ENCODE assay signal across 8 cellular contexts in genomic region chr3:184513276-184514150, GRCh38. TPM values are rescaled to one million over a fixed set of nuclear protein-coding genes. Genes with fewer than 3 reads are reported as not detected.
DNase-seq lines count a peak whose midpoint lies in the region; ATAC-seq, FAIRE-seq and TF ChIP-seq lines count a peak whose summit lies in the region.

No MANE protein-coding gene starts in this region.

- H3K27me3 Mint-ChIP-seq in activated CD4-positive, alpha-beta T cell treated with anti-CD3 and anti-CD28 coated beads, Interleukin-2, amount 10 ng/mL, durations not matched to agents 24 days and 14 days, result peaks cover 79% of the 10 kb centered on the region

- no peaks in the 10 kb centered on the region for H3K36me3 ChIP-seq in HepG2 (replicated peaks in 1 of 2; ENCODE audit: control insufficient read depth in 1 of 2, insufficient read depth in 2 of 2, low read length in 2 of 2)

- DNase-seq in NCI-H524 (lab: John Stamatoyannopoulos, UW), result peak; percentile 75 to 90
- DNase-seq in activated CD4-positive, alpha-beta T cell treated with anti-CD3 and anti-CD28 coated beads, Interleukin-2, amount 10 ng/mL, durations not matched to agents 24 days and 14 days, result peak; percentile 95
- DNase-seq in dedifferentiated amniotic fluid mesenchymal stem cell (ENCODE audit: extremely low spot score), result peak; percentile 69
- DNase-seq in HepG2 (ENCODE audit: low spot score), result peak; percentile 58
- peak; percentile 87 to 89 for DNase-seq in stimulated activated CD4-positive, alpha-beta T cell treated with anti-CD3 and anti-CD28 coated beads, Interleukin-2, amount 100 ng/mL, for 24 hours

- no peaks in the 10 kb centered on the region for H3K9me3 Mint-ChIP-seq in activated CD4-positive, alpha-beta T cell treated with anti-CD3 and anti-CD28 coated beads, Interleukin-2, amount 10 ng/mL, durations not matched to agents 24 days and 14 days

- peak; percentile 64 for FAIRE-seq in HepG2 (lab: Jason Lieb, UNC)

- H3K4me1 Mint-ChIP-seq in activated CD4-positive, alpha-beta T cell treated with anti-CD3 and anti-CD28 coated beads, Interleukin-2, amount 10 ng/mL, durations not matched to agents 24 days and 14 days, result peaks cover 8% of the 10 kb centered on the region

- TF ChIP-seq EP300 in HepG2 (IDR thresholded peaks at IDR 0.05; ENCODE audit: low read depth in 2 of 2, low read length in 2 of 2), result no peak
- TF ChIP-seq EP300 in HepG2 (CRISPR knock-in tag; IDR thresholded peaks at IDR 0.05; ENCODE audit: borderline replicate concordance), result no peak

- H3K4me3 Mint-ChIP-seq in activated CD4-positive, alpha-beta T cell treated with anti-CD3 and anti-CD28 coated beads, Interleukin-2, amount 10 ng/mL, durations not matched to agents 24 days and 14 days, result peak overlapping the region; percentile 72

- peak overlapping the region; percentile 26 to 70 (median 45); a peak in 4 of 6 replicates for H3K4me3 ChIP-seq in HepG2 (replicated peaks in 1 of 3; ENCODE audit: insufficient read depth in 1 of 3, low read depth in 2 of 3, low read length in 3 of 3)

- BruUV-seq in HepG2 (replicated peaks; lab: Mats Ljungman, UMichigan), result no TSS peak

- peaks cover 8 to 59% of the 10 kb centered on the region in 2 experiments; a peak in 4 of 5 replicates for H3K27me3 ChIP-seq in HepG2 (ENCODE audit: control insufficient read depth in 1 of 2, insufficient read depth in 2 of 2, low read length in 2 of 2)

- H2AFZ ChIP-seq in HepG2 (ENCODE audit: low read length), result no peak overlapping the region

- intact Hi-C loops in activated CD4-positive, alpha-beta T cell treated with anti-CD3 and anti-CD28 coated beads, Interleukin-2, amount 10 ng/mL, durations not matched to agents 24 days and 14 days (cut with micrococcal nuclease), result loop anchor here (1.0 to 5.0 kb wide), 4 partner anchors 31 to 143 kb away; no protein-coding TSS in a partner anchor
- intact Hi-C loops in HepG2 (cut with micrococcal nuclease; ENCODE audit: unreplicated experiment), result loop anchor here (2.0 kb wide), 3 partner anchors 45 to 143 kb away; no protein-coding TSS in a partner anchor

- no peak overlapping the region for H3K27ac Mint-ChIP-seq in activated CD4-positive, alpha-beta T cell treated with anti-CD3 and anti-CD28 coated beads, Interleukin-2, amount 10 ng/mL, durations not matched to agents 24 days and 14 days

- TF ChIP-seq CTCF in 22Rv1 (IDR thresholded peaks at IDR 0.05), result peak; percentile 93
- TF ChIP-seq CTCF in HepG2 (CRISPR knock-in tag; IDR thresholded peaks at IDR 0.05), result peak; percentile 92

- 3% methylated on average over 16 of the region's 69 CpGs for WGBS in HepG2 (ENCODE audit: low lambda C conversion rate)

- H3K9ac ChIP-seq in HepG2 (ENCODE audit: insufficient read depth, low read depth, low read length), result no peak overlapping the region

- H3K4me2 ChIP-seq in HepG2 (ENCODE audit: low read depth, low read length), result peak overlapping the region; percentile 87

- CTCF ChIA-PET in HepG2 (lab: Yijun Ruan, JAX; ENCODE audit: low intra/inter-chr PET ratio, low total read pairs), result interaction anchor here (0.8 to 2.1 kb wide), 4 partner anchors 44 to 168 kb away, joined by 3 to 20 read pairs (median 7); no protein-coding TSS in a partner anchor

- in situ Hi-C loops in HepG2 (cut with HindIII; ENCODE audit: extremely low pct_ligation_motif_present, low pct_unique_long_range_greater_than_20kb), result loop anchor here (10.0 kb wide), 1 partner anchor 139 kb away; the partner anchor contains the start of gene THPO

- H3K9me3 ChIP-seq in HepG2 (ENCODE audit: low read length), result no peaks in the 10 kb centered on the region

- no peaks in the 10 kb centered on the region for H3K79me2 ChIP-seq in HepG2 (ENCODE audit: insufficient read depth, low read length)

- peak; percentile 81 for TF ChIP-seq RAD21 in HepG2 (CRISPR knock-in tag; IDR thresholded peaks at IDR 0.05)

- no peaks in the 10 kb centered on the region; the same call in 1 of the 2 replicates for H3K4me1 ChIP-seq in HepG2 (ENCODE audit: insufficient read depth, low read length)

- no peaks in the 10 kb centered on the region for H3K36me3 Mint-ChIP-seq in activated CD4-positive, alpha-beta T cell treated with anti-CD3 and anti-CD28 coated beads, Interleukin-2, amount 10 ng/mL, durations not matched to agents 24 days and 14 days (ENCODE audit: low read depth)

- H4K20me1 ChIP-seq in HepG2 (ENCODE audit: insufficient read depth, low read length), result no peaks in the 10 kb centered on the region

- no peak for TF ChIP-seq POLR2A in HepG2 (IDR thresholded peaks at IDR 0.05; ENCODE audit: insufficient read depth in 1 of 2, low read depth in 2 of 2, low read length in 2 of 2)

- 0 out of 2 replicates have a peak overlapping the region, but pooled peaks have one; percentile 30 for H3K27ac ChIP-seq in 22Rv1
- H3K27ac ChIP-seq in HepG2 (ENCODE audit: extremely low read length, insufficient read depth, low read length), result no peak overlapping the region

- POLR2A ChIA-PET in HepG2 (lab: Yijun Ruan, JAX), result interaction anchor here (0.7 to 1.5 kb wide), 4 partner anchors 136 to 168 kb away, joined by 3 to 21 read pairs (median 3); no protein-coding TSS in a partner anchor

- peak; percentile 51 for ATAC-seq in GM18519 (IDR thresholded peaks at IDR 0.05; ENCODE audit: low FRiP score, unreplicated experiment)
- ATAC-seq in HG03354 (IDR thresholded peaks at IDR 0.05; ENCODE audit: poor library complexity, severe bottlenecking, unreplicated experiment), result peak; percentile 92
- peak; percentile 100 for ATAC-seq in HepG2

TF ChIP-seq in HepG2, 621 proteins besides CTCF, POLR2A, EP300 and RAD21 (continues in another document):
- TF ChIP-seq CCAR2 (optimal IDR thresholded peaks at IDR 0.05; ENCODE audit: low read depth, low read length), result no peak
- no peak for TF ChIP-seq ZNF546 (CRISPR knock-in tag; conservative IDR thresholded peaks at IDR 0.05)
- no peak; the same call in 1 of the 2 replicates for TF ChIP-seq ZNF770 (CRISPR knock-in tag; IDR thresholded peaks at IDR 0.05)
- no peak for TF ChIP-seq ZNF337 (CRISPR knock-in tag; IDR thresholded peaks at IDR 0.05; ENCODE audit: borderline replicate concordance, low read depth)
- TF ChIP-seq ZBTB21 (CRISPR knock-in tag; IDR thresholded peaks at IDR 0.05), result no peak
- no peak for TF ChIP-seq TBX2 (CRISPR knock-in tag; IDR thresholded peaks at IDR 0.05; ENCODE audit: borderline replicate concordance)
- TF ChIP-seq, protein P1, sequence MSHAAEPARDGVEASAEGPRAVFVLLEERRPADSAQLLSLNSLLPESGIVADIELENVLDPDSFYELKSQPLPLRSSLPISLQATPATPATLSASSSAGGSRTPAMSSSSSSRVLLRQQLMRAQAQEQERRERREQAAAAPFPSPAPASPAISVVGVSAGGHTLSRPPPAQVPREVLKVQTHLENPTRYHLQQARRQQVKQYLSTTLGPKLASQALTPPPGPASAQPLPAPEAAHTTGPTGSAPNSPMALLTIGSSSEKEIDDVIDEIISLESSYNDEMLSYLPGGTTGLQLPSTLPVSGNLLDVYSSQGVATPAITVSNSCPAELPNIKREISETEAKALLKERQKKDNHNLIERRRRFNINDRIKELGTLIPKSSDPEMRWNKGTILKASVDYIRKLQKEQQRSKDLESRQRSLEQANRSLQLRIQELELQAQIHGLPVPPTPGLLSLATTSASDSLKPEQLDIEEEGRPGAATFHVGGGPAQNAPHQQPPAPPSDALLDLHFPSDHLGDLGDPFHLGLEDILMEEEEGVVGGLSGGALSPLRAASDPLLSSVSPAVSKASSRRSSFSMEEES (CRISPR knock-in tag; IDR thresholded peaks at IDR 0.05), result 0 out of 2 replicates have a peak, but pooled peaks have one; percentile 15
- no peak for TF ChIP-seq ZNF12 (CRISPR knock-in tag; IDR thresholded peaks at IDR 0.05)

RNA-seq across cellular contexts. Expression of gene EPHB3, which starts 48.1 kb away (rescaled TPM):
- 0.05 TPM in 1 of 2 replicates, not detected in the other for total RNA-seq in activated CD4-positive, alpha-beta T cell treated with anti-CD3 and anti-CD28 coated beads, Interleukin-2, amount 10 ng/mL, durations not matched to agents 24 days and 14 days
- total RNA-seq in HepG2 (2016; rRNA removed; fragmentation: Illumina TruSeq; extraction: Trizol), result not detected in 2 replicates
- total RNA-seq in HepG2 (2016; cell fraction: cytosol; rRNA removed; fragmentation: Illumina TruSeq; extraction: Trizol; ENCODE audit: low read depth), result not detected in 2 replicates
- total RNA-seq in HepG2 (2016; cell fraction: insoluble cytoplasmic fraction; rRNA removed; fragmentation: Illumina TruSeq; extraction: Trizol), result not detected in 2 replicates
- total RNA-seq in HepG2 (2016; cell fraction: membrane; rRNA removed; fragmentation: Illumina TruSeq; extraction: Trizol), result 0.17 TPM in 1 of 2 replicates, not detected in the other
- total RNA-seq in HepG2 (2016; cell fraction: nucleus; rRNA removed; fragmentation: Illumina TruSeq; extraction: Trizol), result 0.09 TPM in 2 replicates
- polyA plus RNA-seq in HepG2 (2011; rRNA removed), result 0.01 TPM in 2 replicates
- polyA plus RNA-seq in HepG2 (2011; cell fraction: cytosol; rRNA removed), result 0.03 TPM in 1 of 2 replicates, not detected in the other
- polyA plus RNA-seq in HepG2 (2011; cell fraction: nucleus; rRNA removed), result 0.09 and 0.11 TPM in 2 replicates
- not detected in 2 replicates for polyA plus RNA-seq in HepG2 (2012)
- polyA plus RNA-seq in HepG2 (2016; cell fraction: cytosol; fragmentation: Illumina TruSeq; extraction: Trizol; ENCODE audit: low read depth), result not detected in 2 replicates
- polyA plus RNA-seq in HepG2 (2016; cell fraction: insoluble cytoplasmic fraction; fragmentation: Illumina TruSeq; extraction: Trizol; ENCODE audit: low read depth), result not detected in 2 replicates
- 0.14 TPM in 1 of 2 replicates, not detected in the other for polyA plus RNA-seq in HepG2 (2016; cell fraction: membrane; fragmentation: Illumina TruSeq; extraction: Trizol; ENCODE audit: low read depth)
- 0.13 TPM in 1 of 2 replicates, not detected in the other for polyA plus RNA-seq in HepG2 (2016; cell fraction: nucleus; fragmentation: Illumina TruSeq; extraction: Trizol; ENCODE audit: insufficient read depth, low read depth)
- polyA minus RNA-seq in HepG2 (2011; rRNA and poly(A)+ RNA removed; ENCODE audit: low replicate concordance), result 2.1 TPM in 1 of 2 replicates, not detected in the other
- not detected in 2 replicates for polyA minus RNA-seq in HepG2 (2011; cell fraction: cytosol; rRNA and poly(A)+ RNA removed)
- not detected in 2 replicates for polyA minus RNA-seq in HepG2 (2011; cell fraction: nucleus; rRNA and poly(A)+ RNA removed)
